In the genomic region with DNA sequence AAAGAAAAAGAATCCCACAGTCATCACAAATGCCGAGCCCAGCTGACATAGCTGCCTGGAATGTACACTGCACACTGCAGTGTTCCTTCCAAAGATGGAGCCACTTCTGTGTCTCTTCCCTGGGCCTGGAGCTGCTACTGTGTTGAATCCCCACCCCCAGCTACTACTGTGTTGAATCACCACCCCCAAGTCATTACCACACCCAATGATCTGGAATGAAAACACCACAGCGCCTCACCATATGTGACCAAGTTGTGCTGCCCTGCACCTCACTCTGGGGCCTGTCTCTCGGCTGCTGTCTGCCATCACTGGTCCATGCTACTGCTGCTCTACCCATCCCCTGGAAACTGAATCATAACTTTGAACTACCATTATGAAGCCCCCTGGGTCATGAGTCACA, we compare ENCODE assay signal across 19 cellular contexts.
"Had no signal": no experiment of that assay in that cellular context is flagged by ENCODE, and none has a peak within 500 bp of the region (broad histone marks: within the 10 kb centered on the region; RNA-seq: fewer than 3 reads in every experiment).

No MANE protein-coding gene starts in this region.

- H3K27ac Mint-ChIP-seq: activated naive CD8-positive, alpha-beta T cell treated with anti-CD3 and anti-CD28 coated beads, Interleukin-2, amount 10 ng/mL, durations not matched to agents 7 days and 5 days; activated T-cell treated with anti-CD3 and anti-CD28 coated beads, Interleukin-2, amount 50 U/mL, for 72 hours; naive B cell; stimulated activated effector memory CD8-positive, alpha-beta T cell treated with anti-CD3 and anti-CD28 coated beads, Interleukin-12 subunit alpha, Interleukin-12 subunit beta, amount 100 ng/mL, for 72 hours had no signal

- H3K4me3 ChIP-seq: lower lobe of right lung, tibial artery, vagina had no signal

- DNase-seq: activated CD4-positive, alpha-beta T cell treated with anti-CD3 and anti-CD28 coated beads for 1 hour; activated CD4-positive, alpha-beta T cell treated with anti-CD3 and anti-CD28 coated beads, Interleukin-2, amount 50 U/mL, for 48 hours; activated gamma-delta T cell treated with Interleukin-2 at 50 U/mL for 16 hours; activated naive CD8-positive, alpha-beta T cell treated with anti-CD3 and anti-CD28 coated beads, Interleukin-2, amount 10 ng/mL, durations not matched to agents 7 days and 5 days; activated T-cell treated with anti-CD3 and anti-CD28 coated beads, Interleukin-2, amount 50 U/mL, for 72 hours; anterior cingulate cortex; caudate nucleus; cortex of kidney; effector CD8-positive, alpha-beta T cell; hippocampal formation; kidney glomerular epithelial cell; lower lobe of right lung; midbrain; naive B cell; small intestine; T1000; tibial artery had no signal

- ATAC-seq: activated T-cell treated with anti-CD3 and anti-CD28 coated beads, Interleukin-2, amount 50 U/mL, for 72 hours; lower lobe of right lung; stimulated activated effector memory CD8-positive, alpha-beta T cell treated with anti-CD3 and anti-CD28 coated beads, Interleukin-12 subunit alpha, Interleukin-12 subunit beta, amount 100 ng/mL, for 72 hours had no signal

- H3K27me3 Mint-ChIP-seq: activated naive CD8-positive, alpha-beta T cell treated with anti-CD3 and anti-CD28 coated beads, Interleukin-2, amount 10 ng/mL, durations not matched to agents 7 days and 5 days had no signal

- FAIRE-seq: small intestine had no signal

- H3K9me3 Mint-ChIP-seq: activated naive CD8-positive, alpha-beta T cell treated with anti-CD3 and anti-CD28 coated beads, Interleukin-2, amount 10 ng/mL, durations not matched to agents 7 days and 5 days had no signal

- H3K4me1 ChIP-seq: lower lobe of right lung, tibial artery, vagina had no signal

- H3K27ac ChIP-seq: lower lobe of right lung, tibial artery, vagina had no signal

- H3K4me3 Mint-ChIP-seq: activated naive CD8-positive, alpha-beta T cell treated with anti-CD3 and anti-CD28 coated beads, Interleukin-2, amount 10 ng/mL, durations not matched to agents 7 days and 5 days; activated T-cell treated with anti-CD3 and anti-CD28 coated beads, Interleukin-2, amount 50 U/mL, for 72 hours; naive B cell; stimulated activated effector memory CD8-positive, alpha-beta T cell treated with anti-CD3 and anti-CD28 coated beads, Interleukin-12 subunit alpha, Interleukin-12 subunit beta, amount 100 ng/mL, for 72 hours had no signal

- H3K27me3 ChIP-seq: tibial artery, vagina had no signal

- H3K4me1 Mint-ChIP-seq: activated naive CD8-positive, alpha-beta T cell treated with anti-CD3 and anti-CD28 coated beads, Interleukin-2, amount 10 ng/mL, durations not matched to agents 7 days and 5 days; naive B cell; stimulated activated effector memory CD8-positive, alpha-beta T cell treated with anti-CD3 and anti-CD28 coated beads, Interleukin-12 subunit alpha, Interleukin-12 subunit beta, amount 100 ng/mL, for 72 hours had no signal

- H3K9me3 ChIP-seq: vagina had no signal

- H3K36me3 Mint-ChIP-seq: activated naive CD8-positive, alpha-beta T cell treated with anti-CD3 and anti-CD28 coated beads, Interleukin-2, amount 10 ng/mL, durations not matched to agents 7 days and 5 days; naive B cell; stimulated activated effector memory CD8-positive, alpha-beta T cell treated with anti-CD3 and anti-CD28 coated beads, Interleukin-12 subunit alpha, Interleukin-12 subunit beta, amount 100 ng/mL, for 72 hours had no signal

- H3K36me3 ChIP-seq: lower lobe of right lung, tibial artery, vagina had no signal
